Comparison of ENCODE assay signal across 17 cellular contexts in the genomic region with DNA sequence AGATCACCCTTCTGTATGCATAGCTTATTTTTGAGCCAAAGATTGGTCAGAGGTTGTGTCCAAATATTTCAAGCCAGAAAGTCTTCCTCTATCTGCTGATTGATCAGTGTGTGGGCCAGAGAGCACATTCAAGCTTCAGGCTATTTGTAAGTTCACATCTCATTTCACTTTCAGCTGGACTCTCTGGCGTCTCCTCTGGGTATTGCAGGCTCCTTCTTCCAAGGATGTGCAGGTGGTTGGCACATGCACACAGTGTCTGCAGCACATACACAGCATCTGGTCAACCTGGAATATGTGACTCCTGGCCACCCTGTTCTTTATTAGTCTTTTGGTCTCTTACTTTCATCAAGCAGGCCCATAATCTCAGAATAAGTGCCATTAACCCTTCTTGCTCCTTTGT.
DNase-seq lines count a peak whose midpoint lies in the region; ATAC-seq and TF ChIP-seq lines count a peak whose summit lies in the region.
"Had no signal": no experiment of that assay in that cellular context is flagged by ENCODE, and none has a peak within 500 bp of the region (broad histone marks: within the 10 kb centered on the region; RNA-seq: fewer than 3 reads in every experiment).

No MANE protein-coding gene starts in this region.

- no peak overlapping the region for H3K27ac ChIP-seq in brain microvascular endothelial cell
- no peak overlapping the region for H3K27ac ChIP-seq in right atrium auricular region
- H3K27ac ChIP-seq: stomach had no signal

- peak; percentile 26 for TF ChIP-seq CTCF in GM12864 (IDR thresholded peaks at IDR 0.05; ENCODE audit: low read depth, low read length, missing control alignments)
- TF ChIP-seq CTCF in LNCaP clone FGC (IDR thresholded peaks at IDR 0.05; ENCODE audit: control insufficient read depth, extremely low read depth, insufficient read depth): peak; percentile 46
- TF ChIP-seq CTCF in brain microvascular endothelial cell (IDR thresholded peaks at IDR 0.05; ENCODE audit: low read depth, low read length, missing control alignments): peak; percentile 49
- peak; percentile 25 for TF ChIP-seq CTCF in neural crest cell (conservative IDR thresholded peaks at IDR 0.05)
- TF ChIP-seq CTCF in right atrium auricular region (IDR thresholded peaks at IDR 0.05): no peak

- no peak overlapping the region for H3K4me3 Mint-ChIP-seq in neural crest cell
- H3K4me3 Mint-ChIP-seq in activated T-cell treated with anti-CD3 and anti-CD28 coated beads, Interleukin-2, amount 50 U/mL, for 4 hours: no peak overlapping the region
- H3K4me3 Mint-ChIP-seq: activated T-cell treated with anti-CD3 and anti-CD28 coated beads, Interleukin-2, amount 50 U/mL, for 72 hours; CD8-positive, alpha-beta T cell; naive thymus-derived CD8-positive, alpha-beta T cell; T-helper 1 cell treated with Interleukin-12 subunit alpha and Interleukin-12 subunit beta and Interleukin-4 antibody, amounts not matched to agents 30 μg/mL and 1 μg/mL, for 36 hours had no signal

- in situ Hi-C loops in brain microvascular endothelial cell (cut with HindIII; ENCODE audit: low pct_ligation_motif_present, low sequenced_read_pairs): no loop called here

- H3K36me3 Mint-ChIP-seq in neural crest cell (ENCODE audit: low read depth): no peaks in the 10 kb centered on the region
- no peaks in the 10 kb centered on the region for H3K36me3 Mint-ChIP-seq in activated T-cell treated with anti-CD3 and anti-CD28 coated beads, Interleukin-2, amount 50 U/mL, for 4 hours (ENCODE audit: insufficient read depth)
- H3K36me3 Mint-ChIP-seq: CD8-positive, alpha-beta T cell; naive thymus-derived CD8-positive, alpha-beta T cell had no signal

- H3K4me1 ChIP-seq in right atrium auricular region: no peaks in the 10 kb centered on the region
- H3K4me1 ChIP-seq: stomach had no signal

- H3K4me3 ChIP-seq in GM12864 (ENCODE audit: low read depth, low read length) (no peak overlapping the region), LNCaP clone FGC (ENCODE audit: low read depth, low read length) (no peak overlapping the region), brain microvascular endothelial cell (ENCODE audit: low read depth, low read length) (no peak overlapping the region), right atrium auricular region (no peak overlapping the region)
- H3K4me3 ChIP-seq: stomach had no signal

- H3K27me3 ChIP-seq in brain microvascular endothelial cell (replicated peaks): no peaks in the 10 kb centered on the region
- no peaks in the 10 kb centered on the region for H3K27me3 ChIP-seq in right atrium auricular region
- H3K27me3 ChIP-seq: stomach had no signal

- no peak overlapping the region for H3K27ac Mint-ChIP-seq in neural crest cell (ENCODE audit: unreplicated experiment)
- H3K27ac Mint-ChIP-seq: activated T-cell treated with anti-CD3 and anti-CD28 coated beads, Interleukin-2, amount 50 U/mL, for 72 hours; CD8-positive, alpha-beta T cell; naive thymus-derived CD8-positive, alpha-beta T cell; T-helper 1 cell treated with Interleukin-12 subunit alpha and Interleukin-12 subunit beta and Interleukin-4 antibody, amounts not matched to agents 30 μg/mL and 1 μg/mL, for 36 hours had no signal

- no peaks in the 10 kb centered on the region for H3K9me3 Mint-ChIP-seq in neural crest cell
- peaks cover 8% of the 10 kb centered on the region for H3K9me3 Mint-ChIP-seq in activated T-cell treated with anti-CD3 and anti-CD28 coated beads, Interleukin-2, amount 50 U/mL, for 4 hours
- H3K9me3 Mint-ChIP-seq: CD8-positive, alpha-beta T cell; T-helper 1 cell treated with Interleukin-12 subunit alpha and Interleukin-12 subunit beta and Interleukin-4 antibody, amounts not matched to agents 30 μg/mL and 1 μg/mL, for 36 hours had no signal

- H3K36me3 ChIP-seq in brain microvascular endothelial cell (replicated peaks) (no peaks in the 10 kb centered on the region), right atrium auricular region (no peaks in the 10 kb centered on the region)
- H3K36me3 ChIP-seq: stomach had no signal

- H3K9me3 ChIP-seq in right atrium auricular region: no peaks in the 10 kb centered on the region
- H3K9me3 ChIP-seq: stomach had no signal

- no peaks in the 10 kb centered on the region for H3K4me1 Mint-ChIP-seq in neural crest cell
- H3K4me1 Mint-ChIP-seq in activated T-cell treated with anti-CD3 and anti-CD28 coated beads, Interleukin-2, amount 50 U/mL, for 4 hours (ENCODE audit: low read depth): no peaks in the 10 kb centered on the region
- H3K4me1 Mint-ChIP-seq: naive thymus-derived CD8-positive, alpha-beta T cell had no signal

- H3K27me3 Mint-ChIP-seq in neural crest cell (ENCODE audit: low read depth): no peaks in the 10 kb centered on the region
- no peaks in the 10 kb centered on the region for H3K27me3 Mint-ChIP-seq in activated T-cell treated with anti-CD3 and anti-CD28 coated beads, Interleukin-2, amount 50 U/mL, for 4 hours (ENCODE audit: low read depth)
- H3K27me3 Mint-ChIP-seq: naive thymus-derived CD8-positive, alpha-beta T cell had no signal

- no peak for ATAC-seq in activated T-cell treated with anti-CD3 and anti-CD28 coated beads, Interleukin-2, amount 50 U/mL, for 4 hours
- ATAC-seq: activated T-cell treated with anti-CD3 and anti-CD28 coated beads, Interleukin-2, amount 50 U/mL, for 72 hours; CD8-positive, alpha-beta T cell; left colon; naive thymus-derived CD8-positive, alpha-beta T cell had no signal

- no peak for DNase-seq in GM12864 (ENCODE audit: low read depth)
- DNase-seq in LNCaP clone FGC (ENCODE audit: low read depth): no peak
- DNase-seq in brain microvascular endothelial cell: no peak
- DNase-seq in neural crest cell (ENCODE audit: low read depth, low spot score): no peak
- DNase-seq in right atrium auricular region (ENCODE audit: low spot score): no peak
- DNase-seq in GF-D8 (lab: John Stamatoyannopoulos, UW): no peak
- DNase-seq in activated T-cell treated with anti-CD3 and anti-CD28 coated beads, Interleukin-2, amount 50 U/mL, for 4 hours: no peak
- DNase-seq: activated CD4-positive, alpha-beta T cell treated with anti-CD3 and anti-CD28 coated beads for 4 hours; activated T-cell treated with anti-CD3 and anti-CD28 coated beads, Interleukin-2, amount 50 U/mL, for 72 hours; aorta; CD8-positive, alpha-beta T cell; effector CD8-positive, alpha-beta T cell; left colon; naive thymus-derived CD8-positive, alpha-beta T cell; NCI-H2171; stomach had no signal

Comparison
In these comparisons a context has a peak if more than half of its experiments do, and no peak if none do; other contexts are left out.
1. CTCF ChIP-seq: peak in GM12864 (single experiment), LNCaP clone FGC (single experiment), brain microvascular endothelial cell (single experiment) and neural crest cell (single experiment); none in right atrium auricular region (0 of 2).